In the genomic region with DNA sequence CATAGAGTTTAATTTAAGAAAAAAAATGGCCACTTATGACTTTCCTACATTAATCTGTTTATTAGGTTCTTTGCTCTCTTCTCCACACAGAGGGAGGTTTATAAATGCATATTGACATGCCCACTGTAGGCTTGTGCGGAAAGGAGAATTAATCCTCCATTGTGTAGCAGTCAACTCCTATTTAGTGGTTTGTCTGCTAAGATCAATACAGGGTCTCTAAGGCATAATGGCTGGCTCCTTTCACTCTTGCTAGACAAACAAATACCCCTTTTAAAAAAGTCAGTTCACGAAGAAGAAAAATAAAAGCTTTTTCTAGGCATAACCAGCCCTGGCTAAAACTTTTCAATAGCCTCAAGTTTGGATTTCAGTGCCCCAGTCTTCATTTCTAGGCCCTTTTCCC, we compare ENCODE assay signal across 22 cellular contexts.
"Had no signal": no experiment of that assay in that cellular context is flagged by ENCODE, and none has a peak within 500 bp of the region (broad histone marks: within the 10 kb centered on the region; RNA-seq: fewer than 3 reads in every experiment).

No MANE protein-coding gene starts in this region.

- H3K9me3 ChIP-seq: SJSA1 had no signal

- H3K4me1 ChIP-seq: SJSA1 had no signal

- H3K36me3 ChIP-seq: SJSA1 had no signal

- H3K27ac ChIP-seq: HL-60, SJSA1, SK-N-MC had no signal

- DNase-seq: KBM-7, MV-4-11, NCI-H1048, NCI-H1105, NCI-H1417, NCI-H146, NCI-H1694 treated with DMSO at 0.1 percent for 48 hours, NCI-H1930, NCI-H2081, NCI-H2107, NCI-H2171 treated with DMSO at 0.1 percent for 48 hours, NCI-H446, NCI-H510A, NCI-H524 treated with DMSO at 0.1 percent for 48 hours, NCI-H69, NCI-H774, Right ventricle myocardium superior, RPMI8226, SIG-M5 had no signal

- H3K4me3 ChIP-seq: SJSA1, SK-N-MC had no signal
